In the genomic region with DNA sequence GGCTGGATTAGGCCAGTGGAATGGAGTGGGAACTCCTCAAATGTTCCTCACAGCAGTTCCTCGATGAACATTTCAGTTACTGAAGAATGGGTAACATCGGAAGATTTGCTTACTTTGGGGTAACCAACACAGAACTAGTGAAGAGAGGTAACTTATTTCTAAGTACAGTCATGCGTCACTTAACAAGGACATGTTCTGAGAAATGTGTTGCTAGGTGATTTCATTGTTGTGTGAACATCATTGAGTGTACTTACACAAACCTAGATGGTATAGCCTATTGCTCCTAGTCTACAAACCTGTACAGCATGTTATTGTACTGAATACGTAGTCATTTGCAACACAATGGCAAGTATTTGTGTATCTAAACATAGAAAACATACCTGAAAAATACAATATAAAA, we compare ENCODE assay signal across 16 cellular contexts.
"Had no signal": no experiment of that assay in that cellular context is flagged by ENCODE, and none has a peak within 500 bp of the region (broad histone marks: within the 10 kb centered on the region; RNA-seq: fewer than 3 reads in every experiment).

No MANE protein-coding gene starts in this region.

- H3K4me1 ChIP-seq: prostate gland had no signal

- H3K36me3 Mint-ChIP-seq: mesothelial cell of epicardium; naive thymus-derived CD8-positive, alpha-beta T cell had no signal

- H3K4me3 ChIP-seq: coronary artery, esophagus squamous epithelium, gastrocnemius medialis, left lung, prostate gland, right atrium auricular region, upper lobe of left lung had no signal

- H3K27ac ChIP-seq: coronary artery, esophagus squamous epithelium, gastrocnemius medialis, left lung, prostate gland, right atrium auricular region, upper lobe of left lung had no signal

- H3K4me3 Mint-ChIP-seq: activated B cell treated with CpG ODN at 0.5 μM for 24 hours; mesothelial cell of epicardium; naive thymus-derived CD8-positive, alpha-beta T cell had no signal

- H3K9me3 ChIP-seq: esophagus squamous epithelium, gastrocnemius medialis, left lung, prostate gland, right atrium auricular region, upper lobe of left lung had no signal

- DNase-seq: activated B cell treated with CpG ODN at 0.5 μM for 24 hours; amygdala; cerebellar nuclear complex; esophagus squamous epithelium; gastrocnemius medialis; hippocampal formation; kidney glomerular epithelial cell; left lung; naive thymus-derived CD8-positive, alpha-beta T cell; stimulated activated CD4-positive, alpha-beta T cell treated with anti-CD3 and anti-CD28 coated beads, Interleukin-4, amount 100 ng/mL, for 24 hours; stimulated activated naive CD8-positive, alpha-beta T cell treated with anti-CD3 and anti-CD28 coated beads, Interleukin-15, Interleukin-2, amounts not matched to agents 100 U/mL and 50 U/mL, for 24 hours; upper lobe of left lung had no signal

- H3K27ac Mint-ChIP-seq: activated B cell treated with CpG ODN at 0.5 μM for 24 hours; mesothelial cell of epicardium; naive thymus-derived CD8-positive, alpha-beta T cell had no signal

- H3K27me3 ChIP-seq: esophagus squamous epithelium, right atrium auricular region, upper lobe of left lung had no signal

- H3K36me3 ChIP-seq: esophagus squamous epithelium, gastrocnemius medialis, left lung, prostate gland, right atrium auricular region, upper lobe of left lung had no signal

- H3K9me3 Mint-ChIP-seq: activated B cell treated with CpG ODN at 0.5 μM for 24 hours; mesothelial cell of epicardium; naive thymus-derived CD8-positive, alpha-beta T cell had no signal
